Comparison of ENCODE assay signal across 9 cellular contexts in the genomic region with DNA sequence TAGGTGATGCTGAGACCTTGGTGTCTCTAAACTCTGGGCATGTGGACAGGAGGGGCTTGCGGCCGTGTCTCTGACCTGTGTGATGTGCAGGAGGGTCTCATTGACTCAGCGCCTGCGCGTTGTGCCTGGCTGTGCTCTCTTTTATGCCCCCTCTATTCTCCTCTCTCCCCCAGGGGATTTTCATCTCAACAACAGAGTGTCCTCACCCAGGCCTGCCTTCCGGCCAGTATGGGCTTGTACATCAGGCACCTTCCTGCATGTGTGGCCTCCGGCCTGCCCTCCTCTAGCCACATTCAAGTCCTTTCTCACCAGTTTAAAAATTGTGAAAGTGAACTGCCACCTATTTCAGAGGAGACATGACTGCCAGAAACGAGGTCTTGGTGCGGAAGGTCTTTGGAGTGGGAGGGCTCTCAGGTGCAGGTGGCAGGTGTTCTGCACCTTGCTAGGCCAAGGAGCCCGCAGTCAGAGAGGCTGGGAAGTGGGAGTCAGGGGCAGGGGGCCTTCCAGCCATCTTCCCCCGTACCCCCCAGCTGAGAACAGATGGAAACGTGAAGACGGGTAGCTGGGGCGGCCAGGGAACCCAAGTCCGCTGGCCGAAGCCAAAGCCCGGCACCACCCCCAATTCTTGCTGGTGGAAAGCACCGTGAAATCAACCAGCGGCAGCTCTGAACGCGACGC. TPM values are rescaled to one million over a fixed set of nuclear protein-coding genes. Genes with fewer than 3 reads are reported as not detected.
DNase-seq lines count a peak whose midpoint lies in the region; ATAC-seq, FAIRE-seq and TF ChIP-seq lines count a peak whose summit lies in the region.
"Had no signal": no experiment of that assay in that cellular context is flagged by ENCODE, and none has a peak within 500 bp of the region (broad histone marks: within the 10 kb centered on the region; RNA-seq: fewer than 3 reads in every experiment).

No MANE protein-coding gene starts in this region.

- peak overlapping the region; percentile 30 for H3K27ac ChIP-seq in temporal lobe (ENCODE audit: low read depth, low read length)

- no peaks in the 10 kb centered on the region for H3K27me3 Mint-ChIP-seq in activated CD4-positive, alpha-beta T cell treated with anti-CD3 and anti-CD28 coated beads, Interleukin-2, amount 10 ng/mL, durations not matched to agents 7 days and 5 days
- H3K27me3 Mint-ChIP-seq in activated T-helper 17 cell treated with anti-CD3 and anti-CD28 coated beads, Interleukin-2, amount 50 U/mL, for 72 hours, result no peaks in the 10 kb centered on the region

- no peak for FAIRE-seq in GM12892 (lab: Jason Lieb, UNC)
- FAIRE-seq: TTC549 had no signal

- peak overlapping the region; percentile 41; the same call in 1 of the 2 replicates for H3K4me3 ChIP-seq in iPS-18c (ENCODE audit: insufficient read depth, low read depth, low read length)

- peak overlapping the region; percentile 82 for H3K27ac Mint-ChIP-seq in activated CD4-positive, alpha-beta T cell treated with anti-CD3 and anti-CD28 coated beads, Interleukin-2, amount 10 ng/mL, durations not matched to agents 7 days and 5 days
- H3K27ac Mint-ChIP-seq in activated T-helper 17 cell treated with anti-CD3 and anti-CD28 coated beads, Interleukin-2, amount 50 U/mL, for 72 hours, result peak overlapping the region; percentile 76

- POLR2A ChIA-PET in activated CD4-positive, alpha-beta T cell treated with anti-CD3 and anti-CD28 coated beads, Interleukin-2, amount 10 ng/mL, durations not matched to agents 7 days and 5 days (lab: Charles Lee), result no interaction called here

- peak overlapping the region; percentile 63 for H3K4me3 Mint-ChIP-seq in activated CD4-positive, alpha-beta T cell treated with anti-CD3 and anti-CD28 coated beads, Interleukin-2, amount 10 ng/mL, durations not matched to agents 7 days and 5 days
- H3K4me3 Mint-ChIP-seq in activated T-helper 17 cell treated with anti-CD3 and anti-CD28 coated beads, Interleukin-2, amount 50 U/mL, for 72 hours, result peak overlapping the region; percentile 62

- peaks cover 24% of the 10 kb centered on the region for H3K4me1 Mint-ChIP-seq in activated CD4-positive, alpha-beta T cell treated with anti-CD3 and anti-CD28 coated beads, Interleukin-2, amount 10 ng/mL, durations not matched to agents 7 days and 5 days
- H3K4me1 Mint-ChIP-seq in activated T-helper 17 cell treated with anti-CD3 and anti-CD28 coated beads, Interleukin-2, amount 50 U/mL, for 72 hours, result no peaks in the 10 kb centered on the region

- no peaks in the 10 kb centered on the region for H3K9me3 Mint-ChIP-seq in activated CD4-positive, alpha-beta T cell treated with anti-CD3 and anti-CD28 coated beads, Interleukin-2, amount 10 ng/mL, durations not matched to agents 7 days and 5 days
- H3K9me3 Mint-ChIP-seq in activated T-helper 17 cell treated with anti-CD3 and anti-CD28 coated beads, Interleukin-2, amount 50 U/mL, for 72 hours, result no peaks in the 10 kb centered on the region

- no peak for ATAC-seq in activated T-helper 17 cell treated with anti-CD3 and anti-CD28 coated beads, Interleukin-2, amount 50 U/mL, for 72 hours (replicated peaks)
- ATAC-seq in HG03196 (IDR thresholded peaks at IDR 0.05; ENCODE audit: unreplicated experiment) (no peak), GM18907 (IDR thresholded peaks at IDR 0.05; ENCODE audit: unreplicated experiment) (no peak)

- H3K9me3 ChIP-seq in iPS-18c (ENCODE audit: control insufficient read depth, insufficient read depth, low read length), result no peaks in the 10 kb centered on the region

- CTCF ChIA-PET in activated CD4-positive, alpha-beta T cell treated with anti-CD3 and anti-CD28 coated beads, Interleukin-2, amount 10 ng/mL, durations not matched to agents 7 days and 5 days (lab: Charles Lee), result interaction anchor here (0.8 to 2.7 kb wide), 11 partner anchors 9 to 100 kb away, joined by 3 to 29 read pairs (median 4); partner anchors contain the start of gene ZDHHC4

- no peak for DNase-seq in activated CD4-positive, alpha-beta T cell treated with anti-CD3 and anti-CD28 coated beads, Interleukin-2, amount 10 ng/mL, durations not matched to agents 7 days and 5 days
- DNase-seq in activated CD4-positive, alpha-beta T cell treated with anti-CD3 and anti-CD28 coated beads, Interleukin-2, amount 50 U/mL, for 48 hours, result no peak
- DNase-seq in GM12892 (ENCODE audit: insufficient read length), result no peak

- H3K36me3 Mint-ChIP-seq in activated CD4-positive, alpha-beta T cell treated with anti-CD3 and anti-CD28 coated beads, Interleukin-2, amount 10 ng/mL, durations not matched to agents 7 days and 5 days (ENCODE audit: low read depth), result peaks cover 43% of the 10 kb centered on the region
- peaks cover 76% of the 10 kb centered on the region for H3K36me3 Mint-ChIP-seq in activated T-helper 17 cell treated with anti-CD3 and anti-CD28 coated beads, Interleukin-2, amount 50 U/mL, for 72 hours (ENCODE audit: low read depth)

- no peak for TF ChIP-seq POLR2A in GM12892 (IDR thresholded peaks at IDR 0.05; ENCODE audit: low read depth, low read length)

RNA-seq across cellular contexts. Expression of gene INTS15, which starts 0.5 kb away (rescaled TPM):
- total RNA-seq in activated CD4-positive, alpha-beta T cell treated with anti-CD3 and anti-CD28 coated beads, Interleukin-2, amount 10 ng/mL, durations not matched to agents 7 days and 5 days, result 10 to 100 TPM; 40.4 to 48.3 TPM
- 10 to 100 TPM; 19.3 to 29.0 TPM for total RNA-seq in activated T-helper 17 cell treated with anti-CD3 and anti-CD28 coated beads, Interleukin-2, amount 50 U/mL, for 72 hours
- total RNA-seq in temporal lobe, result 16.0 TPM
- polyA plus RNA-seq in GM12892 (2012; ENCODE audit: missing spikeins), result 13.3 TPM

RNA-seq across cellular contexts. Expression of gene ZDHHC4, which starts 12.0 kb away (rescaled TPM):
- total RNA-seq in activated CD4-positive, alpha-beta T cell treated with anti-CD3 and anti-CD28 coated beads, Interleukin-2, amount 10 ng/mL, durations not matched to agents 7 days and 5 days, result 10 to 100 TPM; 29.9 to 35.3 TPM
- 10 to 100 TPM; 23.6 to 26.1 TPM for total RNA-seq in activated T-helper 17 cell treated with anti-CD3 and anti-CD28 coated beads, Interleukin-2, amount 50 U/mL, for 72 hours
- total RNA-seq in temporal lobe, result 39.8 TPM
- polyA plus RNA-seq in GM12892 (2012; ENCODE audit: missing spikeins), result 27.8 TPM

RNA-seq across cellular contexts. Expression of gene ZNF853, which starts 26.1 kb away (rescaled TPM):
- total RNA-seq in activated CD4-positive, alpha-beta T cell treated with anti-CD3 and anti-CD28 coated beads, Interleukin-2, amount 10 ng/mL, durations not matched to agents 7 days and 5 days, result under 1 TPM; 0.30 to 0.33 TPM
- under 1 TPM; 0.22 to 0.48 TPM for total RNA-seq in activated T-helper 17 cell treated with anti-CD3 and anti-CD28 coated beads, Interleukin-2, amount 50 U/mL, for 72 hours
- total RNA-seq in temporal lobe, result 19.2 TPM
- 0.06 TPM for polyA plus RNA-seq in GM12892 (2012; ENCODE audit: missing spikeins)

RNA-seq across cellular contexts. Expression of gene GRID2IP, which starts 38.0 kb away (rescaled TPM):
- under 1 TPM in 1 of 2 experiments, not detected in 1; 0.07 TPM for total RNA-seq in activated CD4-positive, alpha-beta T cell treated with anti-CD3 and anti-CD28 coated beads, Interleukin-2, amount 10 ng/mL, durations not matched to agents 7 days and 5 days
- under 1 TPM; 0.26 to 0.32 TPM for total RNA-seq in activated T-helper 17 cell treated with anti-CD3 and anti-CD28 coated beads, Interleukin-2, amount 50 U/mL, for 72 hours
- 0.74 TPM for total RNA-seq in temporal lobe
- not detected for polyA plus RNA-seq in GM12892 (2012; ENCODE audit: missing spikeins)

RNA-seq across cellular contexts. Expression of gene ZNF316, which starts 47.8 kb away (rescaled TPM):
- total RNA-seq in activated CD4-positive, alpha-beta T cell treated with anti-CD3 and anti-CD28 coated beads, Interleukin-2, amount 10 ng/mL, durations not matched to agents 7 days and 5 days, result 10 to 100 TPM; 20.2 to 31.5 TPM
- total RNA-seq in activated T-helper 17 cell treated with anti-CD3 and anti-CD28 coated beads, Interleukin-2, amount 50 U/mL, for 72 hours, result 10 to 100 TPM; 19.6 to 20.5 TPM
- 18.4 TPM for total RNA-seq in temporal lobe
- polyA plus RNA-seq in GM12892 (2012; ENCODE audit: missing spikeins), result 12.1 TPM

Comparison
In these comparisons a context has a peak if more than half of its experiments do, and no peak if none do; other contexts are left out.
1. RNA of gene ZNF853, which starts 26.1 kb away (total RNA-seq): 19.2 TPM in temporal lobe (single experiment); 0.22 to 0.48 TPM in activated T-helper 17 cell treated with anti-CD3 and anti-CD28 coated beads, Interleukin-2, amount 50 U/mL, for 72 hours and 0.30 to 0.33 TPM in activated CD4-positive, alpha-beta T cell treated with anti-CD3 and anti-CD28 coated beads, Interleukin-2, amount 10 ng/mL, durations not matched to agents 7 days and 5 days; every median in the first group is over 10 times any median in the second.